ENCODE assay signal across 8 cellular contexts in the genomic region with DNA sequence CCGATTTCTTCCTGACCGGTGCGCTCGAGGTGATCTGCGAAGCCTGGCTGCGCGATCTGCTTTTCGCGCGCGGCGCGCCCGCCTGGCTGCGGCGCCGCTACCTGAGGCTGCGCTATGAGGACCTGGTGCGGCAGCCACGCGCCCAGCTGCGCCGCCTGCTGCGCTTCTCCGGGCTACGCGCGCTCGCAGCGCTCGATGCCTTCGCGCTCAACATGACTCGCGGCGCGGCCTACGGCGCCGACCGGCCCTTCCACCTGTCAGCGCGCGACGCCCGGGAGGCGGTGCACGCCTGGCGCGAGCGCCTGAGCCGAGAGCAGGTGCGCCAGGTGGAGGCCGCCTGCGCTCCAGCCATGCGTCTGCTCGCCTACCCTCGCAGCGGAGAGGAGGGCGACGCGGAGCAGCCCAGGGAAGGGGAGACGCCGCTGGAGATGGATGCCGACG. TPM values are rescaled to one million over a fixed set of nuclear protein-coding genes. Genes with fewer than 3 reads are reported as not detected.
DNase-seq lines count a peak whose midpoint lies in the region; ATAC-seq, FAIRE-seq and TF ChIP-seq lines count a peak whose summit lies in the region.

No MANE protein-coding gene starts in this region.

- TF ChIP-seq CTCF in BJ (IDR thresholded peaks at IDR 0.05; ENCODE audit: insufficient read depth, low read depth, low read length) (no peak), OCI-LY7 (conservative IDR thresholded peaks at IDR 0.05; ENCODE audit: low read length) (0 out of 2 replicates have a peak, but pooled peaks have one; percentile 0), astrocyte of the cerebellum (IDR thresholded peaks at IDR 0.05; ENCODE audit: low read depth, low read length, missing control alignments) (no peak), keratinocyte (optimal IDR thresholded peaks at IDR 0.05 in 1 of 3, IDR thresholded peaks at IDR 0.05 in 1 of 3, conservative IDR thresholded peaks at IDR 0.05 in 1 of 3; ENCODE audit: extremely low read depth in 1 of 3, insufficient read depth in 2 of 3, low read length in 3 of 3) (peak in 1 of 3 experiments; percentile 11)

- in situ Hi-C loops in astrocyte of the cerebellum (cut with HindIII; ENCODE audit: low sequenced_read_pairs) = no loop called here

- no peak for TF ChIP-seq POLR2A in GM12891 (IDR thresholded peaks at IDR 0.05; ENCODE audit: low read depth, low read length)

- DNase-seq in BJ (ENCODE audit: low read depth) = no peak
- peak; percentile 13 for DNase-seq in OCI-LY7 (ENCODE audit: low spot score)
- no peak for DNase-seq in astrocyte of the cerebellum (ENCODE audit: low read depth)
- no peak for DNase-seq in keratinocyte (ENCODE audit: low read depth, low spot score)
- no peak for DNase-seq in GM12891 (ENCODE audit: insufficient read length, low spot score)
- DNase-seq in amniotic stem cell (lab: John Stamatoyannopoulos, UW) = no peak

- H3K4me1 ChIP-seq in OCI-LY7 (ENCODE audit: insufficient read depth, low read length, poor library complexity, severe bottlenecking) = peaks cover 33% of the 10 kb centered on the region
- H3K4me1 ChIP-seq in keratinocyte (ENCODE audit: control insufficient read depth, extremely low read depth, insufficient read depth, low read length) = peaks cover 7% of the 10 kb centered on the region

- H3K27ac ChIP-seq in OCI-LY7 (ENCODE audit: low read depth, low read length, poor library complexity, severe bottlenecking) = no peak overlapping the region
- H3K27ac ChIP-seq in keratinocyte (ENCODE audit: control insufficient read depth, insufficient read depth, low read length) = no peak overlapping the region

- H3K4me2 ChIP-seq in OCI-LY7 (ENCODE audit: low read length) (peak overlapping the region; percentile 76), keratinocyte (ENCODE audit: control insufficient read depth, extremely low read depth, insufficient read depth, low read depth, low read length) (peak overlapping the region; percentile 70)

- H3K27ac Mint-ChIP-seq in stimulated activated memory B cell treated with anti-CD40 and anti-IgM and Interleukin-4, amounts not matched to agents 10 μg/mL and 1 μg/mL and 100 μg/mL, for 72 hours = no peak overlapping the region

- H3K9me3 ChIP-seq in OCI-LY7 (ENCODE audit: low read length) (no peaks in the 10 kb centered on the region), keratinocyte (ENCODE audit: control insufficient read depth, low read depth, low read length) (no peaks in the 10 kb centered on the region)

- H2AFZ ChIP-seq in OCI-LY7 (ENCODE audit: low read length) (peak overlapping the region; percentile 52; the same call in 1 of the 2 replicates), keratinocyte (ENCODE audit: control insufficient read depth, low read length) (no peak overlapping the region)

- peak overlapping the region; percentile 86 for H3K4me3 Mint-ChIP-seq in stimulated activated memory B cell treated with anti-CD40 and anti-IgM and Interleukin-4, amounts not matched to agents 10 μg/mL and 1 μg/mL and 100 μg/mL, for 72 hours

- peaks cover 8% of the 10 kb centered on the region; the same call in 1 of the 2 replicates for H3K79me2 ChIP-seq in OCI-LY7 (ENCODE audit: insufficient read depth, low read depth, low read length)
- H3K79me2 ChIP-seq in keratinocyte (ENCODE audit: control insufficient read depth, insufficient read depth, low read length) = no peaks in the 10 kb centered on the region

- intact Hi-C loops in OCI-LY7 (cut with micrococcal nuclease; ENCODE audit: unreplicated experiment) = loop anchor here (5.0 kb wide), 2 partner anchors 67 to 182 kb away; partner anchors contain the start of gene SLC9A7

- H3K36me3 ChIP-seq in BJ (ENCODE audit: control insufficient read depth, insufficient read depth, low read length) = no peaks in the 10 kb centered on the region
- peaks cover 5% of the 10 kb centered on the region; the same call in 1 of the 2 replicates for H3K36me3 ChIP-seq in OCI-LY7 (ENCODE audit: insufficient read depth, low read length)
- H3K36me3 ChIP-seq in keratinocyte (ENCODE audit: control insufficient read depth in 2 of 2, extremely low read depth in 1 of 2, insufficient read depth in 2 of 2, low read length in 2 of 2) = no peaks in the 10 kb centered on the region

- H3K27me3 Mint-ChIP-seq in stimulated activated memory B cell treated with anti-CD40 and anti-IgM and Interleukin-4, amounts not matched to agents 10 μg/mL and 1 μg/mL and 100 μg/mL, for 72 hours = no peaks in the 10 kb centered on the region

- dilution Hi-C loops in keratinocyte (cut with MboI; ENCODE audit: extremely low pct_ligation_motif_present, low sequenced_read_pairs) = no loop called here

- no peaks in the 10 kb centered on the region for H3K9me2 ChIP-seq in OCI-LY7 (ENCODE audit: insufficient read depth, low read length)

- H4K20me1 ChIP-seq in OCI-LY7 (ENCODE audit: insufficient read depth, low read length) (no peaks in the 10 kb centered on the region), keratinocyte (ENCODE audit: control insufficient read depth, extremely low read depth, insufficient read depth, low read length) (no peaks in the 10 kb centered on the region)

- H3K9ac ChIP-seq in keratinocyte (ENCODE audit: control insufficient read depth, extremely low read depth, insufficient read depth, low read length) = no peak overlapping the region

- POLR2A ChIA-PET in BJ (lab: Charles Lee) (no interaction called here), OCI-LY7 (lab: Charles Lee) (no interaction called here)

- H3K9me3 Mint-ChIP-seq in stimulated activated memory B cell treated with anti-CD40 and anti-IgM and Interleukin-4, amounts not matched to agents 10 μg/mL and 1 μg/mL and 100 μg/mL, for 72 hours = no peaks in the 10 kb centered on the region

- FAIRE-seq in keratinocyte (lab: Jason Lieb, UNC) (no peak), GM12891 (lab: Jason Lieb, UNC) (no peak)

- no peaks in the 10 kb centered on the region for H3K36me3 Mint-ChIP-seq in stimulated activated memory B cell treated with anti-CD40 and anti-IgM and Interleukin-4, amounts not matched to agents 10 μg/mL and 1 μg/mL and 100 μg/mL, for 72 hours

- H3K4me3 ChIP-seq in BJ (ENCODE audit: low read depth, low read length) (peak overlapping the region; percentile 48), OCI-LY7 (ENCODE audit: low read depth, low read length, poor library complexity, severe bottlenecking) (peak overlapping the region; percentile 74), astrocyte of the cerebellum (ENCODE audit: low read depth, low read length) (peak overlapping the region; percentile 48), keratinocyte (ENCODE audit: control insufficient read depth in 2 of 3, extremely low read depth in 1 of 3, insufficient read depth in 2 of 3, low read depth in 1 of 3, low read length in 3 of 3) (peak overlapping the region in 1 of 3 experiments; percentile 20)

- no peaks in the 10 kb centered on the region for H3K9me1 ChIP-seq in keratinocyte (ENCODE audit: control insufficient read depth, extremely low read depth, insufficient read depth, low read length)

- BruUV-seq in OCI-LY7 (replicated peaks; lab: Mats Ljungman, UMichigan) = no TSS peak

- CTCF ChIA-PET in BJ (lab: Yijun Ruan, JAX) = no interaction called here
- CTCF ChIA-PET in OCI-LY7 (lab: Charles Lee; ENCODE audit: unreplicated experiment) = no interaction called here

- peak; percentile 11 for ATAC-seq in GM21723 (IDR thresholded peaks at IDR 0.05; ENCODE audit: unreplicated experiment)
- peak; percentile 8 for ATAC-seq in stimulated activated memory B cell treated with anti-CD40 and anti-IgM and Interleukin-4, amounts not matched to agents 10 μg/mL and 1 μg/mL and 100 μg/mL, for 72 hours

- no peaks in the 10 kb centered on the region for H3K27me3 ChIP-seq in BJ (ENCODE audit: control insufficient read depth, insufficient read depth, low read length)
- H3K27me3 ChIP-seq in keratinocyte (ENCODE audit: control insufficient read depth, extremely low read depth, insufficient read depth, low read length) = no peaks in the 10 kb centered on the region

- H3K4me1 Mint-ChIP-seq in stimulated activated memory B cell treated with anti-CD40 and anti-IgM and Interleukin-4, amounts not matched to agents 10 μg/mL and 1 μg/mL and 100 μg/mL, for 72 hours = peaks cover 48% of the 10 kb centered on the region

TF ChIP-seq in GM12891, 5 proteins besides CTCF, POLR2A, EP300 and RAD21:
- TF ChIP-seq SPI1 (IDR thresholded peaks at IDR 0.05; ENCODE audit: low read depth, low read length) = no peak
- no peak for TF ChIP-seq POLR2AphosphoS5 (IDR thresholded peaks at IDR 0.05; ENCODE audit: low read depth, low read length)
- TF ChIP-seq POU2F2 (IDR thresholded peaks at IDR 0.05; ENCODE audit: low read depth, low read length) = no peak
- TF ChIP-seq TAF1 (IDR thresholded peaks at IDR 0.05; ENCODE audit: low read depth, low read length) = no peak
- TF ChIP-seq PAX5 (IDR thresholded peaks at IDR 0.05; ENCODE audit: insufficient read depth, low read length, severe bottlenecking) = no peak

RNA-seq across cellular contexts. Expression of gene CHST7, which starts 1.4 kb away (rescaled TPM):
- polyA plus RNA-seq in BJ (2011; rRNA removed) (2.5 and 2.7 TPM in 2 replicates), keratinocyte (0.26 to 0.39 TPM (median 0.27 TPM) in 3 replicates)
- 1.3 and 1.5 TPM in 2 replicates for polyA minus RNA-seq in BJ (2011; rRNA and poly(A)+ RNA removed)
- total RNA-seq in OCI-LY7 (2014; rRNA removed; shearing (Covaris generic)) = 5.3 and 7.5 TPM in 2 replicates
- 2.0 and 2.8 TPM in 2 replicates for total RNA-seq in OCI-LY7 (2022)
- polyA plus RNA-seq in keratinocyte (2011; ENCODE audit: low read depth) = 0.64 TPM
- 0.21 and 0.26 TPM in 2 replicates for polyA plus RNA-seq in keratinocyte (2011; cell fraction: cytosol; rRNA removed)
- polyA plus RNA-seq in keratinocyte (2011; cell fraction: nucleus; rRNA removed) = 0.28 and 0.33 TPM in 2 replicates
- polyA plus RNA-seq in keratinocyte (2012; ENCODE audit: low replicate concordance) = 0.59 and 0.66 TPM in 2 replicates
- polyA minus RNA-seq in keratinocyte = 0.72 TPM in 1 of 3 replicates, not detected in the others
- polyA minus RNA-seq in keratinocyte (2011; cell fraction: cytosol; rRNA and poly(A)+ RNA removed) = 0.77 TPM
- 0.54 and 0.74 TPM in 2 replicates for polyA minus RNA-seq in keratinocyte (2011; cell fraction: nucleus; rRNA and poly(A)+ RNA removed)
- polyA plus RNA-seq in GM12891 (2012; ENCODE audit: low read depth, missing spikeins) = 5.2 TPM

RNA-seq across cellular contexts. Expression of gene ZNF674, which starts 29.7 kb away (rescaled TPM):
- polyA plus RNA-seq in BJ (2011; rRNA removed) (5.1 and 7.0 TPM in 2 replicates), keratinocyte (1.4 to 2.7 TPM (median 2.1 TPM) in 3 replicates)
- polyA minus RNA-seq in BJ (2011; rRNA and poly(A)+ RNA removed) = 10.0 and 17.8 TPM in 2 replicates
- 5.4 and 9.8 TPM in 2 replicates for total RNA-seq in OCI-LY7 (2014; rRNA removed; shearing (Covaris generic))
- total RNA-seq in OCI-LY7 (2022) = 3.6 and 5.5 TPM in 2 replicates
- 1.4 TPM for polyA plus RNA-seq in keratinocyte (2011; ENCODE audit: low read depth)
- polyA plus RNA-seq in keratinocyte (2011; cell fraction: cytosol; rRNA removed) = 0.66 and 1.0 TPM in 2 replicates
- 2.4 and 3.3 TPM in 2 replicates for polyA plus RNA-seq in keratinocyte (2011; cell fraction: nucleus; rRNA removed)
- 1.6 and 2.0 TPM in 2 replicates for polyA plus RNA-seq in keratinocyte (2012; ENCODE audit: low replicate concordance)
- 3.6 to 6.8 TPM (median 5.7 TPM) in 3 replicates for polyA minus RNA-seq in keratinocyte
- 2.3 TPM for polyA minus RNA-seq in keratinocyte (2011; cell fraction: cytosol; rRNA and poly(A)+ RNA removed)
- 3.2 and 5.8 TPM in 2 replicates for polyA minus RNA-seq in keratinocyte (2011; cell fraction: nucleus; rRNA and poly(A)+ RNA removed)
- polyA plus RNA-seq in GM12891 (2012; ENCODE audit: low read depth, missing spikeins) = 1.2 TPM
